ENCODE assay signal across 16 cellular contexts in the genomic region with DNA sequence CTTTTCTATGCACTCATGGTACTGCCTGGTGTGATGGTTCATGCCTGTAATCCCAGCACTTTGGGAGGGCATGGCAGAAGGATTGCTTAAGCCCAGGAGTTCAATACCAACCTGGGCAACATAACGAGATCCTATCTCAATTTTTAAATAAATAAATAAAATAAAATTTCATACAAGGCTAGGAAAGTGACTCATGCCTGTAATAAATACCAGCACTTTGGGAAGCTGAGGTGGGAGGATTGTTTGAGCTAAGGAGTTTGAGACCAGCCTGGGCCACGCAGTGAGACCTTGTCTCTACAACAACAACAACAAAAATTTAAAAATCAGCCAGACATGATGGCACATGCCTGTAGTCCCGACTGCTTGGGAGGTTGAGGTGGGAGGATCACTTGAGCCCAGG.
DNase-seq lines count a peak whose midpoint lies in the region; TF ChIP-seq lines count a peak whose summit lies in the region.
"Had no signal": no experiment of that assay in that cellular context is flagged by ENCODE, and none has a peak within 500 bp of the region (broad histone marks: within the 10 kb centered on the region; RNA-seq: fewer than 3 reads in every experiment).

No MANE protein-coding gene starts in this region.

- no peak for TF ChIP-seq CTCF in fibroblast of pulmonary artery (IDR thresholded peaks at IDR 0.05; ENCODE audit: low read length, missing control alignments)

- POLR2A ChIA-PET in activated CD4-positive, alpha-beta T cell treated with anti-CD3 and anti-CD28 coated beads, Interleukin-2, amount 10 ng/mL, durations not matched to agents 7 days and 5 days (lab: Charles Lee) = no interaction called here

- H3K27ac Mint-ChIP-seq in activated CD4-positive, alpha-beta T cell treated with anti-CD3 and anti-CD28 coated beads, Interleukin-2, amount 10 ng/mL, durations not matched to agents 7 days and 5 days = no peak overlapping the region

- no peaks in the 10 kb centered on the region for H3K4me1 Mint-ChIP-seq in activated CD4-positive, alpha-beta T cell treated with anti-CD3 and anti-CD28 coated beads, Interleukin-2, amount 10 ng/mL, durations not matched to agents 7 days and 5 days

- H3K4me3 ChIP-seq in MG63 = no peak overlapping the region
- H3K4me3 ChIP-seq in fibroblast of pulmonary artery (replicated peaks; ENCODE audit: low read depth, low read length) = no peak overlapping the region
- H3K4me3 ChIP-seq: BLaER1 treated with 17β-estradiol and CSF1 and Interleukin-3, amounts not matched to agents 10 nM and 100 nM; GM12878; HAP-1 had no signal

- H3K27me3 Mint-ChIP-seq in activated CD4-positive, alpha-beta T cell treated with anti-CD3 and anti-CD28 coated beads, Interleukin-2, amount 10 ng/mL, durations not matched to agents 7 days and 5 days = no peaks in the 10 kb centered on the region

- CTCF ChIA-PET in activated CD4-positive, alpha-beta T cell treated with anti-CD3 and anti-CD28 coated beads, Interleukin-2, amount 10 ng/mL, durations not matched to agents 7 days and 5 days (lab: Charles Lee) = no interaction called here

- no peaks in the 10 kb centered on the region for H3K9me3 ChIP-seq in MG63
- H3K9me3 ChIP-seq: BLaER1 treated with 17β-estradiol and CSF1 and Interleukin-3, amounts not matched to agents 10 nM and 100 nM; HAP-1 had no signal

- H3K27ac ChIP-seq in substantia nigra (ENCODE audit: low read depth, low read length, poor library complexity, severe bottlenecking) = no peak overlapping the region
- H3K27ac ChIP-seq: BLaER1 treated with 17β-estradiol and CSF1 and Interleukin-3, amounts not matched to agents 10 nM and 100 nM had no signal

- no peaks in the 10 kb centered on the region for H3K9me3 Mint-ChIP-seq in activated CD4-positive, alpha-beta T cell treated with anti-CD3 and anti-CD28 coated beads, Interleukin-2, amount 10 ng/mL, durations not matched to agents 7 days and 5 days

- H3K4me3 Mint-ChIP-seq in activated CD4-positive, alpha-beta T cell treated with anti-CD3 and anti-CD28 coated beads, Interleukin-2, amount 10 ng/mL, durations not matched to agents 7 days and 5 days = no peak overlapping the region

- H3K36me3 ChIP-seq in MG63 = no peaks in the 10 kb centered on the region
- H3K36me3 ChIP-seq: HAP-1 had no signal

- DNase-seq in EH (ENCODE audit: low read depth) (peak; percentile 28), MG63 (peak; percentile 42), amniotic epithelial cell (ENCODE audit: low read depth) (peak; percentile 50), fibroblast of pulmonary artery (ENCODE audit: low read depth) (peak; percentile 25), amniotic stem cell (lab: John Stamatoyannopoulos, UW) (no peak), AG20443 (ENCODE audit: low spot score) (no peak), substantia nigra (lab: John Stamatoyannopoulos, UW) (no peak)
- no peak for DNase-seq in activated CD4-positive, alpha-beta T cell treated with anti-CD3 and anti-CD28 coated beads, Interleukin-2, amount 10 ng/mL, durations not matched to agents 7 days and 5 days
- DNase-seq: 8988T, MM.1S, NCI-H1105 treated with DMSO at 0.1 percent for 48 hours, NCI-H187, NCI-H748 treated with DMSO at 0.1 percent for 48 hours had no signal

- no peaks in the 10 kb centered on the region for H3K27me3 ChIP-seq in MG63
- H3K27me3 ChIP-seq: BLaER1 treated with 17β-estradiol and CSF1 and Interleukin-3, amounts not matched to agents 10 nM and 100 nM had no signal

- no peaks in the 10 kb centered on the region for H3K36me3 Mint-ChIP-seq in activated CD4-positive, alpha-beta T cell treated with anti-CD3 and anti-CD28 coated beads, Interleukin-2, amount 10 ng/mL, durations not matched to agents 7 days and 5 days (ENCODE audit: low read depth)

Comparison
In these comparisons a context has a peak if more than half of its experiments do, and no peak if none do; other contexts are left out.
1. DNase-seq: peak in EH (single experiment), MG63 (single experiment), amniotic epithelial cell (single experiment) and fibroblast of pulmonary artery (single experiment); none in amniotic stem cell (single experiment), AG20443 (single experiment), activated CD4-positive, alpha-beta T cell treated with anti-CD3 and anti-CD28 coated beads, Interleukin-2, amount 10 ng/mL, durations not matched to agents 7 days and 5 days (single experiment) and substantia nigra (0 of 49).